15 cellular contexts compared by ENCODE assay signal in genomic region chr3:42819351-42819965, GRCh38. TPM values are rescaled to one million over a fixed set of nuclear protein-coding genes. Genes with fewer than 3 reads are reported as not detected.
A peak's percentile ranks its signal among the peaks of the same experiment; 100 is the strongest.
DNase-seq lines count a peak whose midpoint lies in the region; ATAC-seq and TF ChIP-seq lines count a peak whose summit lies in the region.
"Had no signal": no experiment of that assay in that cellular context is flagged by ENCODE, and none has a peak within 500 bp of the region (broad histone marks: within the 10 kb centered on the region; RNA-seq: fewer than 3 reads in every experiment).

No MANE protein-coding gene starts in this region.

- H3K4me3 ChIP-seq in kidney epithelial cell (ENCODE audit: low read depth, low read length) = no peak overlapping the region
- H3K4me3 ChIP-seq in GM23248 = no peak overlapping the region
- H3K4me3 ChIP-seq: thoracic aorta had no signal

- peaks cover 3% of the 10 kb centered on the region; the same call in 1 of the 2 replicates for H3K4me1 ChIP-seq in GM23248 (ENCODE audit: insufficient read depth)

- 0 out of 2 replicates have a peak, but pooled peaks cover 4% of the 10 kb centered on the region for H3F3A ChIP-seq in GM23248 (ENCODE audit: insufficient read depth)

- no peaks in the 10 kb centered on the region for H4K20me1 ChIP-seq in GM23248 (ENCODE audit: insufficient read depth)

- DNase-seq in COLO668 (lab: John Stamatoyannopoulos, UW; ENCODE audit: unreplicated experiment) = peak; percentile 59
- peak; percentile 89 to 94 for DNase-seq in NCI-H2081 (lab: John Stamatoyannopoulos, UW)
- peak; percentile 82 to 87 for DNase-seq in SHP77 (lab: John Stamatoyannopoulos, UW)
- no peak for DNase-seq in kidney epithelial cell (ENCODE audit: low read depth)
- DNase-seq in SW 1271 (lab: John Stamatoyannopoulos, UW) = no peak
- DNase-seq in GM23248 = no peak
- DNase-seq: activated CD4-positive, alpha-beta T cell treated with anti-CD3 and anti-CD28 coated beads, Interleukin-2, amount 50 U/mL, for 48 hours; KBM-7; stimulated activated CD4-positive, alpha-beta T cell treated with anti-CD3 and anti-CD28 coated beads, Interleukin-2, amount 100 ng/mL, for 48 hours had no signal

- H2AFZ ChIP-seq in GM23248 = no peak overlapping the region

- H3K9me3 ChIP-seq in GM23248 (ENCODE audit: low read depth) = no peaks in the 10 kb centered on the region
- H3K9me3 ChIP-seq: neutrophil, thoracic aorta had no signal

- H3K9me2 ChIP-seq in GM23248 (ENCODE audit: insufficient read depth) = no peaks in the 10 kb centered on the region

- H3K4me2 ChIP-seq in GM23248 (ENCODE audit: unreplicated experiment) = no peak overlapping the region

- ATAC-seq in HG03521 (IDR thresholded peaks at IDR 0.05; ENCODE audit: unreplicated experiment) (no peak), HG03135 (IDR thresholded peaks at IDR 0.05; ENCODE audit: unreplicated experiment) (no peak)

- H3K9ac ChIP-seq in GM23248 = no peak overlapping the region

- no peak overlapping the region for H3K27ac ChIP-seq in GM23248
- H3K27ac ChIP-seq: neutrophil, thoracic aorta had no signal

- 63 to 65% methylated on average over 2 of the region's 2 CpGs for WGBS in GM23248 (ENCODE audit: low coverage in 1 of 2, low lambda C conversion rate in 2 of 2, missing lambda C conversion rate in 2 of 2), 2 experiments

- H3K27me3 ChIP-seq in kidney epithelial cell (ENCODE audit: control insufficient read depth, insufficient read depth, low read length) = no peaks in the 10 kb centered on the region
- peaks cover 6% of the 10 kb centered on the region for H3K27me3 ChIP-seq in GM23248 (replicated peaks; ENCODE audit: insufficient read depth)
- H3K27me3 ChIP-seq: neutrophil had no signal

- in situ Hi-C loops in GM23248 (cut with MboI) = no loop called here

- H3K79me2 ChIP-seq in GM23248 (ENCODE audit: insufficient read depth) = no peaks in the 10 kb centered on the region

- peak; percentile 15 for TF ChIP-seq CTCF in kidney epithelial cell (IDR thresholded peaks at IDR 0.05; ENCODE audit: insufficient read depth, low read length, poor library complexity, severe bottlenecking)

- H3K36me3 ChIP-seq in kidney epithelial cell (ENCODE audit: control insufficient read depth, insufficient read depth, low read length) = no peaks in the 10 kb centered on the region
- H3K36me3 ChIP-seq in GM23248 (ENCODE audit: low read depth) = no peaks in the 10 kb centered on the region
- H3K36me3 ChIP-seq: neutrophil, thoracic aorta had no signal

RNA-seq across cellular contexts. Expression of gene ACKR2, which starts 10.2 kb away (rescaled TPM):
- total RNA-seq in kidney epithelial cell = 6.2 and 6.4 TPM in 2 replicates
- 0.11 TPM in 1 of 2 replicates, not detected in the other for total RNA-seq in GM23248 (2014; rRNA removed; shearing (Covaris generic))
- 0.23 and 0.32 TPM in 2 replicates for polyA plus RNA-seq in GM23248 (2016; fragmentation: Nextera tagmentation; extraction: Ambion mirVana)
- total RNA-seq: RPMI7951 had no signal

RNA-seq across cellular contexts. Expression of gene HIGD1A, which starts 15.2 kb away (rescaled TPM):
- 181 and 190 TPM in 2 replicates for total RNA-seq in kidney epithelial cell
- 154 and 173 TPM in 2 replicates for total RNA-seq in GM23248 (2014; rRNA removed; shearing (Covaris generic))
- polyA plus RNA-seq in GM23248 (2016; fragmentation: Nextera tagmentation; extraction: Ambion mirVana) = 211 and 217 TPM in 2 replicates

RNA-seq across cellular contexts. Expression of gene CCDC13, which starts 46.4 kb away (rescaled TPM):
- 0.33 and 2.1 TPM in 2 replicates for total RNA-seq in kidney epithelial cell
- total RNA-seq in GM23248 (2014; rRNA removed; shearing (Covaris generic)) = 0.22 and 1.3 TPM in 2 replicates
- polyA plus RNA-seq in GM23248 (2016; fragmentation: Nextera tagmentation; extraction: Ambion mirVana) = 0.41 and 1.1 TPM in 2 replicates

RNA-seq across cellular contexts. Expression of gene CYP8B1, which starts 56.2 kb away (rescaled TPM):
- total RNA-seq in kidney epithelial cell = not detected in 2 replicates
- not detected in 2 replicates for total RNA-seq in GM23248 (2014; rRNA removed; shearing (Covaris generic))
- not detected in 2 replicates for polyA plus RNA-seq in GM23248 (2016; fragmentation: Nextera tagmentation; extraction: Ambion mirVana)
- total RNA-seq: activated naive CD4-positive, alpha-beta T cell treated with anti-CD3 and anti-CD28 coated beads, Interleukin-2, amount 50 U/mL, for 72 hours; RPMI7951; thoracic aorta had no signal

Comparison
In these comparisons a context has a peak if more than half of its experiments do, and no peak if none do; other contexts are left out.
1. DNase-seq: peak in COLO668 (single experiment), NCI-H2081 (2 of 2) and SHP77 (2 of 2); none in kidney epithelial cell (single experiment), SW 1271 (0 of 2) and GM23248 (single experiment).